Comparison of ENCODE assay signal across 10 cellular contexts in genomic region chr5:177771206-177771605, GRCh38. TPM values are rescaled to one million over a fixed set of nuclear protein-coding genes. Genes with fewer than 3 reads are reported as not detected.
DNase-seq lines count a peak whose midpoint lies in the region; ATAC-seq and TF ChIP-seq lines count a peak whose summit lies in the region.
"Not testable (repeated sequence)": the region's sequence is repeated elsewhere in the genome, so short reads cannot be mapped to it uniquely, and the experiment has no call there.
"Had no signal": no experiment of that assay in that cellular context is flagged by ENCODE, and none has a peak within 500 bp of the region (broad histone marks: within the 10 kb centered on the region; RNA-seq: fewer than 3 reads in every experiment).

No MANE protein-coding gene starts in this region.

- not testable (repeated sequence) for H3K9me3 ChIP-seq in RWPE2 (ENCODE audit: severe bottlenecking)

- not testable (repeated sequence) for H3K27ac ChIP-seq in RWPE2 (ENCODE audit: poor library complexity, severe bottlenecking); epithelial cell of prostate

- H3K27me3 ChIP-seq in RWPE2 (ENCODE audit: insufficient read depth, poor library complexity, severe bottlenecking), result not testable (repeated sequence)

- not testable (repeated sequence) for H3K4me1 ChIP-seq in RWPE2 (ENCODE audit: insufficient read depth, poor library complexity, severe bottlenecking)

- DNase-seq in AG10803 (ENCODE audit: low read depth) (peak; percentile 0), H4 (ENCODE audit: low spot score) (peak; percentile 3), M059J (ENCODE audit: low read depth) (peak; percentile 5), cardiac fibroblast (ENCODE audit: low read depth in 2 of 2) (peak; percentile 14 to 36), epithelial cell of prostate (ENCODE audit: low read depth, low spot score) (peak; percentile 2), fibroblast of the aortic adventitia (ENCODE audit: low read depth) (peak; percentile 7), renal cortical epithelial cell (ENCODE audit: low read depth) (peak; percentile 26)
- DNase-seq in RWPE2 (ENCODE audit: low spot score), result not testable (repeated sequence)

- peak; percentile 84 for ATAC-seq in RWPE2 (ENCODE audit: low read depth)

- not testable (repeated sequence) for H3K36me3 ChIP-seq in RWPE2 (ENCODE audit: low read depth)

- H3K4me3 ChIP-seq in AG10803 (ENCODE audit: low read length); RWPE2 (ENCODE audit: severe bottlenecking); cardiac fibroblast (replicated peaks in 1 of 2; ENCODE audit: low read depth in 2 of 2, low read length in 2 of 2); fibroblast of the aortic adventitia (ENCODE audit: low read depth, low read length): not testable (repeated sequence)

- TF ChIP-seq CTCF in AG10803 (conservative IDR thresholded peaks at IDR 0.05; ENCODE audit: low read length); RWPE2 (IDR thresholded peaks at IDR 0.05; ENCODE audit: poor library complexity, severe bottlenecking); cardiac fibroblast (IDR thresholded peaks at IDR 0.05; ENCODE audit: low read depth, low read length); fibroblast of the aortic adventitia (IDR thresholded peaks at IDR 0.05; ENCODE audit: insufficient read depth, low read length): not testable (repeated sequence)

RNA-seq across cellular contexts. Expression of gene FAM153A, which starts 11.5 kb away (rescaled TPM):
- total RNA-seq in H4 (2014; rRNA removed; shearing (Covaris generic)), result 0.02 TPM in 1 of 2 replicates, not detected in the other
- not detected in 2 replicates for total RNA-seq in M059J (2014; rRNA removed; shearing (Covaris generic))
- total RNA-seq in fibroblast of the aortic adventitia (ENCODE audit: low replicate concordance) (not detected in 2 replicates), renal cortical epithelial cell (5.8 TPM in 1 of 2 replicates, not detected in the other)
- total RNA-seq: G401, H7 had no signal
